ENCODE assay signal across 23 cellular contexts in genomic region chr7:154848464-154848863, GRCh38.
DNase-seq lines count a peak whose midpoint lies in the region; ATAC-seq, FAIRE-seq and TF ChIP-seq lines count a peak whose summit lies in the region.
"Had no signal": no experiment of that assay in that cellular context is flagged by ENCODE, and none has a peak within 500 bp of the region (broad histone marks: within the 10 kb centered on the region; RNA-seq: fewer than 3 reads in every experiment).

No MANE protein-coding gene starts in this region.

- no peak for ATAC-seq in GM23338
- ATAC-seq in sciatic nerve = no peak
- ATAC-seq: A549, GM12878, HCT116 had no signal

- no peaks in the 10 kb centered on the region for H3K23me2 ChIP-seq in H1 (ENCODE audit: low read depth, low read length)

- no peak overlapping the region for H3K23ac ChIP-seq in H1 (ENCODE audit: insufficient read length)

- H3K27me3 ChIP-seq in GM23338 (ENCODE audit: insufficient read depth) (no peaks in the 10 kb centered on the region), H1 (replicated peaks in 1 of 4; ENCODE audit: control insufficient read depth in 3 of 4, extremely low read depth in 1 of 4, insufficient read depth in 3 of 4, low read length in 3 of 4) (no peaks in the 10 kb centered on the region)
- H3K27me3 ChIP-seq: BE2C; BLaER1 treated with 17β-estradiol and CSF1 and Interleukin-3, amounts not matched to agents 10 nM and 100 nM had no signal

- no peak for TF ChIP-seq POLR2A in H1 (IDR thresholded peaks at IDR 0.05; ENCODE audit: control extremely low read depth in 1 of 2, low read depth in 2 of 2, low read length in 2 of 2)

- WGBS in H1 (ENCODE audit: extremely low coverage in 1 of 2, insufficient coverage in 1 of 2, insufficient read length in 1 of 2, insufficient replicate concordance in 2 of 2, low coverage in 1 of 2, low lambda C conversion rate in 2 of 2, missing lambda C conversion rate in 1 of 2), 2 experiments = 85% methylated on average over 2 of the region's 2 CpGs; no CpG with 5 or more reads in 1 of the 2 experiments

- H3K36me3 ChIP-seq in GM23338 (ENCODE audit: insufficient read depth) (peaks cover 9% of the 10 kb centered on the region; the same call in 1 of the 2 replicates), H1 (ENCODE audit: control insufficient read depth in 2 of 4, insufficient read depth in 4 of 4, low read length in 3 of 4) (no peaks in the 10 kb centered on the region)
- H3K36me3 ChIP-seq: BE2C; BLaER1 treated with 17β-estradiol and CSF1 and Interleukin-3, amounts not matched to agents 10 nM and 100 nM had no signal

- no peak overlapping the region for H3K9ac ChIP-seq in H1 (replicated peaks in 1 of 4; ENCODE audit: extremely low read depth in 1 of 4, low read depth in 3 of 4, low read length in 3 of 4)
- H3K9ac ChIP-seq: BLaER1 treated with 17β-estradiol and CSF1 and Interleukin-3, amounts not matched to agents 10 nM and 100 nM had no signal

- no peak overlapping the region for H3K4me3 Mint-ChIP-seq in GM23338
- H3K4me3 Mint-ChIP-seq: CD14-positive monocyte; CD4-positive, alpha-beta T cell; CD8-positive, alpha-beta memory T cell; H9 had no signal

- no peaks in the 10 kb centered on the region for H3K36me3 Mint-ChIP-seq in GM23338 (ENCODE audit: low read depth)
- H3K36me3 Mint-ChIP-seq: CD14-positive monocyte; CD8-positive, alpha-beta memory T cell had no signal

- no peak overlapping the region for H2AFZ ChIP-seq in GM23338
- H2AFZ ChIP-seq in H1 (ENCODE audit: low read length) = no peak overlapping the region

- no peak overlapping the region for H3K14ac ChIP-seq in H1 (ENCODE audit: insufficient read length)

- H2BK120ac ChIP-seq in H1 (replicated peaks; ENCODE audit: low read depth, low read length) = no peak overlapping the region

- H3K9me2 ChIP-seq in GM23338 (ENCODE audit: insufficient read depth) = no peaks in the 10 kb centered on the region

- 0 out of 4 replicates have a peak, but pooled peaks cover 0 to 2% of the 10 kb centered on the region in 2 experiments for H3K9me3 ChIP-seq in H1 (ENCODE audit: insufficient read depth in 2 of 2, low read depth in 1 of 2, low read length in 1 of 2)
- H3K9me3 ChIP-seq: A549, BE2C had no signal

- H2BK5ac ChIP-seq in H1 (ENCODE audit: low read depth, low read length) = no peak overlapping the region

- no peak overlapping the region for H3K18ac ChIP-seq in H1 (ENCODE audit: extremely low read depth, low read length)

- no peaks in the 10 kb centered on the region for H3K79me1 ChIP-seq in H1 (ENCODE audit: low read depth, low read length)

- peaks cover 13% of the 10 kb centered on the region for H3K9me3 Mint-ChIP-seq in GM23338

- H3K4me1 Mint-ChIP-seq in GM23338 = peaks cover 8% of the 10 kb centered on the region
- H3K4me1 Mint-ChIP-seq: CD14-positive monocyte; CD8-positive, alpha-beta memory T cell had no signal

- peak overlapping the region; percentile 63 for H3K27ac Mint-ChIP-seq in GM23338
- H3K27ac Mint-ChIP-seq: CD14-positive monocyte; CD4-positive, alpha-beta T cell; CD8-positive, alpha-beta memory T cell had no signal

- no peaks in the 10 kb centered on the region for H3F3A ChIP-seq in GM23338 (replicated peaks; ENCODE audit: low read depth)

- H3K56ac ChIP-seq in H1 (replicated peaks; ENCODE audit: insufficient read length, low read depth, low read length) = no peak overlapping the region

- no peak for TF ChIP-seq RAD21 in H1 (IDR thresholded peaks at IDR 0.05 in 1 of 2, conservative IDR thresholded peaks at IDR 0.05 in 1 of 2; ENCODE audit: low read depth in 2 of 2, low read length in 2 of 2)

- H2BK12ac ChIP-seq in H1 (ENCODE audit: low read depth, low read length) = no peak overlapping the region

- no peak overlapping the region for H4K8ac ChIP-seq in H1 (ENCODE audit: extremely low read depth, insufficient read depth, low read length)

- H3K79me2 ChIP-seq in GM23338 (replicated peaks; ENCODE audit: insufficient read depth) (no peaks in the 10 kb centered on the region), H1 (ENCODE audit: control insufficient read depth in 1 of 2, insufficient read depth in 2 of 2, low read length in 2 of 2) (no peaks in the 10 kb centered on the region)

- H2BK15ac ChIP-seq in H1 (ENCODE audit: low read length) = no peak overlapping the region

- H3K27ac ChIP-seq in GM23338 (ENCODE audit: low read depth) (no peak overlapping the region), VCaP (peak overlapping the region; percentile 29), H1 (ENCODE audit: low read depth, low read length) (no peak overlapping the region)
- H3K27ac ChIP-seq: A549; BLaER1 treated with 17β-estradiol and CSF1 and Interleukin-3, amounts not matched to agents 10 nM and 100 nM had no signal

- H3K4me3 ChIP-seq in GM23338 = no peak overlapping the region
- no peak overlapping the region for H3K4me3 ChIP-seq in H1 (ENCODE audit: extremely low read depth in 1 of 4, insufficient read depth in 2 of 4, low read depth in 3 of 4, low read length in 4 of 4)
- H3K4me3 ChIP-seq: A549; BLaER1 treated with 17β-estradiol and CSF1 and Interleukin-3, amounts not matched to agents 10 nM and 100 nM; GM12878 had no signal

- CTCF ChIA-PET in H1 (lab: Charles Lee; ENCODE audit: partially characterized antibody) = interaction anchor here (1.5 kb wide), 1 partner anchor 18 kb away, joined by 4 read pairs; no protein-coding TSS in a partner anchor

- H4K20me1 ChIP-seq in GM23338 (replicated peaks; ENCODE audit: insufficient read depth) (no peaks in the 10 kb centered on the region), H1 (replicated peaks in 1 of 2; ENCODE audit: control insufficient read depth in 1 of 2, insufficient read depth in 2 of 2, low read length in 2 of 2) (no peaks in the 10 kb centered on the region)
- H4K20me1 ChIP-seq: BLaER1 treated with 17β-estradiol and CSF1 and Interleukin-3, amounts not matched to agents 10 nM and 100 nM had no signal

- no peak overlapping the region for H2BK20ac ChIP-seq in H1 (ENCODE audit: low read length)

- no peak overlapping the region for H4K91ac ChIP-seq in H1 (replicated peaks; ENCODE audit: insufficient read length, low read length)

- intact Hi-C loops in sciatic nerve (cut with DNase I) = no loop called here

- H3K4me2 ChIP-seq in GM23338 (no peak overlapping the region), H1 (ENCODE audit: insufficient read depth in 1 of 2, low read depth in 2 of 2, low read length in 2 of 2) (no peak overlapping the region)
- H3K4me2 ChIP-seq: A549; BLaER1 treated with 17β-estradiol and CSF1 and Interleukin-3, amounts not matched to agents 10 nM and 100 nM had no signal

- DNase-seq in GM23338 (ENCODE audit: low spot score) (no peak), H1 (ENCODE audit: low read depth in 1 of 2, low spot score in 2 of 2) (no peak), sciatic nerve (ENCODE audit: low spot score) (no peak), NCI-H524 (lab: John Stamatoyannopoulos, UW) (no peak)
- no peak for DNase-seq in stimulated activated CD4-positive, alpha-beta T cell treated with anti-CD3 and anti-CD28 coated beads, Interleukin-4, amount 100 ng/mL, for 4 hours
- DNase-seq: 8988T; ACHN; AML-193; BE2C; CD4-positive, alpha-beta T cell; CD8-positive, alpha-beta memory T cell; DMS 273 treated with DMSO at 0.1 percent for 48 hours; DMS79; EL; GDM1; H9 had no signal

- POLR2A ChIA-PET in H1 (lab: Charles Lee; ENCODE audit: partially characterized antibody) = no interaction called here

- no peak for TF ChIP-seq EP300 in H1 (IDR thresholded peaks at IDR 0.05; ENCODE audit: borderline replicate concordance in 1 of 2, low read depth in 2 of 2, low read length in 2 of 2)

- no peak overlapping the region for H3K4ac ChIP-seq in H1 (replicated peaks; ENCODE audit: insufficient read length, low read depth, low read length)

- peaks cover 5% of the 10 kb centered on the region for H3K27me3 Mint-ChIP-seq in GM23338 (ENCODE audit: insufficient read depth, low read depth, poor library complexity)

- H3K4me1 ChIP-seq in GM23338 (ENCODE audit: insufficient read depth) = no peaks in the 10 kb centered on the region
- no peaks in the 10 kb centered on the region for H3K4me1 ChIP-seq in H1 (replicated peaks in 1 of 4; ENCODE audit: control insufficient read depth in 3 of 4, insufficient read depth in 4 of 4, low read length in 3 of 4)
- H3K4me1 ChIP-seq: A549 had no signal

- FAIRE-seq in H1 (lab: Jason Lieb, UNC) = no peak
- FAIRE-seq: A549, D721Med, GM12878 had no signal

- H4K5ac ChIP-seq in H1 (ENCODE audit: insufficient read length, low read depth, low read length) = no peak overlapping the region

- TF ChIP-seq CTCF in GM23338 (conservative IDR thresholded peaks at IDR 0.05; ENCODE audit: low read depth in 2 of 2) (no peak), VCaP (conservative IDR thresholded peaks at IDR 0.05) (no peak), H1 (IDR thresholded peaks at IDR 0.05; ENCODE audit: control extremely low read depth in 1 of 3, insufficient read depth in 1 of 3, low read depth in 1 of 3, low read length in 3 of 3) (no peak)

- no peak overlapping the region for H2AK5ac ChIP-seq in H1 (ENCODE audit: low read depth, low read length)

TF ChIP-seq in GM23338, 12 proteins besides CTCF, POLR2A, EP300 and RAD21 (continues in another document):
- no peak for TF ChIP-seq ZNF114 (CRISPR knock-in tag; IDR thresholded peaks at IDR 0.05)

TF ChIP-seq in H1, 55 proteins besides CTCF, POLR2A, EP300 and RAD21:
- TF ChIP-seq CEBPB (IDR thresholded peaks at IDR 0.05; ENCODE audit: low read depth, low read length) = peak; percentile 73; the same call in 1 of the 2 replicates
- 0 out of 2 replicates have a peak, but pooled peaks have one; percentile 19 for TF ChIP-seq JUND (IDR thresholded peaks at IDR 0.05; ENCODE audit: low read length)
- TF ChIP-seq SUZ12 (IDR thresholded peaks at IDR 0.05; ENCODE audit: low read length) = no peak
TF ChIP-seq in H1: peak in this region for 2.
